Comparison of ENCODE assay signal across 1 cellular context in genomic region chr7:107068156-107068555, GRCh38.
TF ChIP-seq lines count a peak whose summit lies in the region.

No MANE protein-coding gene starts in this region.

TF ChIP-seq in GM12878, 131 proteins besides CTCF, POLR2A, EP300 and RAD21 (continued from another document):
- TF ChIP-seq ZNF592 (IDR thresholded peaks at IDR 0.05): no peak
- no peak for TF ChIP-seq IRF5 (IDR thresholded peaks at IDR 0.05; ENCODE audit: borderline replicate concordance)
- TF ChIP-seq BACH1 (IDR thresholded peaks at IDR 0.05; ENCODE audit: borderline replicate concordance): no peak
- TF ChIP-seq NFYA (IDR thresholded peaks at IDR 0.05; ENCODE audit: borderline replicate concordance, low read depth, low read length): no peak
- TF ChIP-seq MEF2A (IDR thresholded peaks at IDR 0.05; ENCODE audit: insufficient read depth, low read depth, low read length): no peak
- TF ChIP-seq CREM (IDR thresholded peaks at IDR 0.05; ENCODE audit: low read depth): no peak
- no peak for TF ChIP-seq ZBTB11 (CRISPR knock-in tag; IDR thresholded peaks at IDR 0.05)
- TF ChIP-seq STAT1 (conservative IDR thresholded peaks at IDR 0.05): no peak
- no peak for TF ChIP-seq NFIC (IDR thresholded peaks at IDR 0.05; ENCODE audit: low read depth, low read length)
- TF ChIP-seq SUZ12 (IDR thresholded peaks at IDR 0.05; ENCODE audit: unreplicated experiment): no peak
- TF ChIP-seq TBL1XR1 (IDR thresholded peaks at IDR 0.05; ENCODE audit: low read depth, low read length): no peak
- no peak for TF ChIP-seq CHD2 (IDR thresholded peaks at IDR 0.05; ENCODE audit: borderline replicate concordance, low read depth, low read length)
